Comparison of ENCODE assay signal across 2 cellular contexts in the genomic region with DNA sequence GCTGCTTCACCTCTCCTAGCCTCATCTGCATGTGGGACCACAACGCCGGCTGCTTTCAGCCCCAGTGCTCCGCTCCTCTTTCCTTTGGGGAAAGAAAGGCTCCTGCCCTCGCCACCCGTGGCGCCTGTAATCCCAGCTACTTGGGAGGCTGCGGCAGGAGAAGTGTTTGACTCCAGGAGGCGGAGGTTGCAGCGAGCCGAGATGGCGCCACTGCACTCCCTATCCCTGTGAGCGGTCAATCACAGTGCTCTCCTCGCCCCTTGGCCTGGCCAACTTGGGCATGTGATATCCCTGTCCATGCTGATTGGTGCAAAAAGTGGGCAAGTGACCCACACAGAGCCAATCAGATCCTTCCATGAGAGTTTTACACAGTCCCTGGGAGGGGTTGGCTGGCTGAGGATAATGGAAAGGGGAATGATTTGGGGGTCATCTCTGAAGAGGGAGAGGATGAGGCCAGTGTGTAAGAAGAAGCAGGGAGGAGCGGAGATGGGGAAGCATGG.
A peak's percentile ranks its signal among the peaks of the same experiment; 100 is the strongest.
TF ChIP-seq lines count a peak whose summit lies in the region.

No MANE protein-coding gene starts in this region.

TF ChIP-seq in HCT116, 20 proteins besides CTCF, POLR2A, EP300 and RAD21 (continued from another document):
- TF ChIP-seq, protein P1, sequence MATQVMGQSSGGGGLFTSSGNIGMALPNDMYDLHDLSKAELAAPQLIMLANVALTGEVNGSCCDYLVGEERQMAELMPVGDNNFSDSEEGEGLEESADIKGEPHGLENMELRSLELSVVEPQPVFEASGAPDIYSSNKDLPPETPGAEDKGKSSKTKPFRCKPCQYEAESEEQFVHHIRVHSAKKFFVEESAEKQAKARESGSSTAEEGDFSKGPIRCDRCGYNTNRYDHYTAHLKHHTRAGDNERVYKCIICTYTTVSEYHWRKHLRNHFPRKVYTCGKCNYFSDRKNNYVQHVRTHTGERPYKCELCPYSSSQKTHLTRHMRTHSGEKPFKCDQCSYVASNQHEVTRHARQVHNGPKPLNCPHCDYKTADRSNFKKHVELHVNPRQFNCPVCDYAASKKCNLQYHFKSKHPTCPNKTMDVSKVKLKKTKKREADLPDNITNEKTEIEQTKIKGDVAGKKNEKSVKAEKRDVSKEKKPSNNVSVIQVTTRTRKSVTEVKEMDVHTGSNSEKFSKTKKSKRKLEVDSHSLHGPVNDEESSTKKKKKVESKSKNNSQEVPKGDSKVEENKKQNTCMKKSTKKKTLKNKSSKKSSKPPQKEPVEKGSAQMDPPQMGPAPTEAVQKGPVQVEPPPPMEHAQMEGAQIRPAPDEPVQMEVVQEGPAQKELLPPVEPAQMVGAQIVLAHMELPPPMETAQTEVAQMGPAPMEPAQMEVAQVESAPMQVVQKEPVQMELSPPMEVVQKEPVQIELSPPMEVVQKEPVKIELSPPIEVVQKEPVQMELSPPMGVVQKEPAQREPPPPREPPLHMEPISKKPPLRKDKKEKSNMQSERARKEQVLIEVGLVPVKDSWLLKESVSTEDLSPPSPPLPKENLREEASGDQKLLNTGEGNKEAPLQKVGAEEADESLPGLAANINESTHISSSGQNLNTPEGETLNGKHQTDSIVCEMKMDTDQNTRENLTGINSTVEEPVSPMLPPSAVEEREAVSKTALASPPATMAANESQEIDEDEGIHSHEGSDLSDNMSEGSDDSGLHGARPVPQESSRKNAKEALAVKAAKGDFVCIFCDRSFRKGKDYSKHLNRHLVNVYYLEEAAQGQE (IDR thresholded peaks at IDR 0.05; ENCODE audit: low read depth) = no peak

TF ChIP-seq in WTC11, 78 proteins besides CTCF, POLR2A, EP300 and RAD21 (continued from another document):
- TF ChIP-seq, protein P2, sequence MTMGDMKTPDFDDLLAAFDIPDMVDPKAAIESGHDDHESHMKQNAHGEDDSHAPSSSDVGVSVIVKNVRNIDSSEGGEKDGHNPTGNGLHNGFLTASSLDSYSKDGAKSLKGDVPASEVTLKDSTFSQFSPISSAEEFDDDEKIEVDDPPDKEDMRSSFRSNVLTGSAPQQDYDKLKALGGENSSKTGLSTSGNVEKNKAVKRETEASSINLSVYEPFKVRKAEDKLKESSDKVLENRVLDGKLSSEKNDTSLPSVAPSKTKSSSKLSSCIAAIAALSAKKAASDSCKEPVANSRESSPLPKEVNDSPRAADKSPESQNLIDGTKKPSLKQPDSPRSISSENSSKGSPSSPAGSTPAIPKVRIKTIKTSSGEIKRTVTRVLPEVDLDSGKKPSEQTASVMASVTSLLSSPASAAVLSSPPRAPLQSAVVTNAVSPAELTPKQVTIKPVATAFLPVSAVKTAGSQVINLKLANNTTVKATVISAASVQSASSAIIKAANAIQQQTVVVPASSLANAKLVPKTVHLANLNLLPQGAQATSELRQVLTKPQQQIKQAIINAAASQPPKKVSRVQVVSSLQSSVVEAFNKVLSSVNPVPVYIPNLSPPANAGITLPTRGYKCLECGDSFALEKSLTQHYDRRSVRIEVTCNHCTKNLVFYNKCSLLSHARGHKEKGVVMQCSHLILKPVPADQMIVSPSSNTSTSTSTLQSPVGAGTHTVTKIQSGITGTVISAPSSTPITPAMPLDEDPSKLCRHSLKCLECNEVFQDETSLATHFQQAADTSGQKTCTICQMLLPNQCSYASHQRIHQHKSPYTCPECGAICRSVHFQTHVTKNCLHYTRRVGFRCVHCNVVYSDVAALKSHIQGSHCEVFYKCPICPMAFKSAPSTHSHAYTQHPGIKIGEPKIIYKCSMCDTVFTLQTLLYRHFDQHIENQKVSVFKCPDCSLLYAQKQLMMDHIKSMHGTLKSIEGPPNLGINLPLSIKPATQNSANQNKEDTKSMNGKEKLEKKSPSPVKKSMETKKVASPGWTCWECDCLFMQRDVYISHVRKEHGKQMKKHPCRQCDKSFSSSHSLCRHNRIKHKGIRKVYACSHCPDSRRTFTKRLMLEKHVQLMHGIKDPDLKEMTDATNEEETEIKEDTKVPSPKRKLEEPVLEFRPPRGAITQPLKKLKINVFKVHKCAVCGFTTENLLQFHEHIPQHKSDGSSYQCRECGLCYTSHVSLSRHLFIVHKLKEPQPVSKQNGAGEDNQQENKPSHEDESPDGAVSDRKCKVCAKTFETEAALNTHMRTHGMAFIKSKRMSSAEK (CRISPR knock-in tag; IDR thresholded peaks at IDR 0.05; ENCODE audit: borderline replicate concordance) = no peak
- TF ChIP-seq NR2C2 (CRISPR knock-in tag; IDR thresholded peaks at IDR 0.05) (no peak), JUN (CRISPR knock-in tag; IDR thresholded peaks at IDR 0.05) (no peak), ZNF416 (CRISPR knock-in tag; IDR thresholded peaks at IDR 0.05) (no peak), NFYB (CRISPR knock-in tag; conservative IDR thresholded peaks at IDR 0.05; ENCODE audit: low read depth) (peak; percentile 62), ELF4 (CRISPR knock-in tag; IDR thresholded peaks at IDR 0.05; ENCODE audit: low read depth) (no peak)
- TF ChIP-seq, protein P3, sequence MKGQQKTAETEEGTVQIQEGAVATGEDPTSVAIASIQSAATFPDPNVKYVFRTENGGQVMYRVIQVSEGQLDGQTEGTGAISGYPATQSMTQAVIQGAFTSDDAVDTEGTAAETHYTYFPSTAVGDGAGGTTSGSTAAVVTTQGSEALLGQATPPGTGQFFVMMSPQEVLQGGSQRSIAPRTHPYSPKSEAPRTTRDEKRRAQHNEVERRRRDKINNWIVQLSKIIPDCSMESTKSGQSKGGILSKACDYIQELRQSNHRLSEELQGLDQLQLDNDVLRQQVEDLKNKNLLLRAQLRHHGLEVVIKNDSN (CRISPR knock-in tag; IDR thresholded peaks at IDR 0.05) = peak; percentile 39; the same call in 1 of the 2 replicates
- TF ChIP-seq, protein P4, sequence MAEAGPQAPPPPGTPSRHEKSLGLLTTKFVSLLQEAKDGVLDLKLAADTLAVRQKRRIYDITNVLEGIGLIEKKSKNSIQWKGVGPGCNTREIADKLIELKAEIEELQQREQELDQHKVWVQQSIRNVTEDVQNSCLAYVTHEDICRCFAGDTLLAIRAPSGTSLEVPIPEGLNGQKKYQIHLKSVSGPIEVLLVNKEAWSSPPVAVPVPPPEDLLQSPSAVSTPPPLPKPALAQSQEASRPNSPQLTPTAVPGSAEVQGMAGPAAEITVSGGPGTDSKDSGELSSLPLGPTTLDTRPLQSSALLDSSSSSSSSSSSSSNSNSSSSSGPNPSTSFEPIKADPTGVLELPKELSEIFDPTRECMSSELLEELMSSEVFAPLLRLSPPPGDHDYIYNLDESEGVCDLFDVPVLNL (CRISPR knock-in tag; IDR thresholded peaks at IDR 0.05; ENCODE audit: borderline replicate concordance, low read depth) = no peak
- TF ChIP-seq, protein P5, sequence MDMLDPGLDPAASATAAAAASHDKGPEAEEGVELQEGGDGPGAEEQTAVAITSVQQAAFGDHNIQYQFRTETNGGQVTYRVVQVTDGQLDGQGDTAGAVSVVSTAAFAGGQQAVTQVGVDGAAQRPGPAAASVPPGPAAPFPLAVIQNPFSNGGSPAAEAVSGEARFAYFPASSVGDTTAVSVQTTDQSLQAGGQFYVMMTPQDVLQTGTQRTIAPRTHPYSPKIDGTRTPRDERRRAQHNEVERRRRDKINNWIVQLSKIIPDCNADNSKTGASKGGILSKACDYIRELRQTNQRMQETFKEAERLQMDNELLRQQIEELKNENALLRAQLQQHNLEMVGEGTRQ (CRISPR knock-in tag; IDR thresholded peaks at IDR 0.05) = peak; percentile 79
